1 cellular context compared by ENCODE assay signal in the genomic region with DNA sequence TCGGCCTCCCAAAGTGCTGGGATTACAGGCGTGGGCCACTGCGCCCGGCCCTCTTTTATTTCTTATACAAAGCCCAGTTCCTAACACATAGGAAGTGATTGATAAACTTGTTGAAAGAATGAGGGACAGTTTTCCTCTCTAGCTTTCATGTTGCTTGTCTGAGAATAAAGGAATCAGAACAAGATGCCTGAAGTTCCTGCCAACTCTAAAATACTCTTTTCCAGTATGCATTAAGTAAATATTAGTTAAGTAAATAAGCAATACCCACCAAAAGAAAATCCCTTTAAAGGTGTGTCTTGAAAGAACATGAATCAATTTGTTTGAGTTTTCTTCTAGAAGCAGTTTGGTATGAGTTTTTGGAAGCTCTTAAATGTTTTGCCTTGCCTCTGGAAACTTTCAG.
TF ChIP-seq lines count a peak whose summit lies in the region.

No MANE protein-coding gene starts in this region.

TF ChIP-seq in endothelial cell of umbilical vein, 7 proteins besides CTCF, POLR2A, EP300 and RAD21:
- TF ChIP-seq MYC (IDR thresholded peaks at IDR 0.05; ENCODE audit: low read depth, low read length) (no peak), EZH2 (IDR thresholded peaks at IDR 0.05; ENCODE audit: borderline replicate concordance, low read depth, low read length, severe bottlenecking) (no peak), GATA2 (IDR thresholded peaks at IDR 0.05; ENCODE audit: insufficient read depth, insufficient read length, low read depth, low read length) (no peak)
TF ChIP-seq in endothelial cell of umbilical vein: peak in this region for 0.
